ENCODE assay signal across 8 cellular contexts in genomic region chr1:37556712-37557196, GRCh38. TPM values are rescaled to one million over a fixed set of nuclear protein-coding genes. Genes with fewer than 3 reads are reported as not detected.
DNase-seq lines count a peak whose midpoint lies in the region; ATAC-seq, FAIRE-seq and TF ChIP-seq lines count a peak whose summit lies in the region.

TSS of gene DNALI1 (plus strand) at chr1:37556940. CDS start at chr1:37556995, 55 bp downstream.

- 40 to 59% methylated on average over 16 to 31 of the region's 31 CpGs for WGBS in endodermal cell (ENCODE audit: insufficient coverage in 1 of 2, insufficient read length in 1 of 2), 2 experiments
- 49% methylated on average over 26 of the region's 31 CpGs for WGBS in HepG2 (ENCODE audit: low lambda C conversion rate)

- H3K27ac Mint-ChIP-seq in CD14-positive monocyte (peak within 1 kb of the TSS in 3 of 7 donors; percentile 12 to 34 (median 13)), endodermal cell (peak within 1 kb of the TSS; percentile 92)

- in situ Hi-C loops in HepG2 (cut with HindIII; ENCODE audit: extremely low pct_ligation_motif_present, low pct_unique_long_range_greater_than_20kb), result no loop called here

- TF ChIP-seq CTCF in CD14-positive monocyte (IDR thresholded peaks at IDR 0.05) (no peak), endodermal cell (conservative IDR thresholded peaks at IDR 0.05) (no peak), HepG2 (CRISPR knock-in tag; IDR thresholded peaks at IDR 0.05) (no peak)

- peaks cover 0 to 7% (median 0%) of the 10 kb centered on the region in 7 donors for H3K9me3 Mint-ChIP-seq in CD14-positive monocyte
- peaks cover 4% of the 10 kb centered on the region for H3K9me3 Mint-ChIP-seq in endodermal cell

- DNase-seq in CD14-positive monocyte (ENCODE audit: low spot score) (no peak), HUDEP-2 (lab: John Stamatoyannopoulos, UW; ENCODE audit: unreplicated experiment in 76 of 76) (peak in 59 of 76 experiments; percentile 2 to 73 (median 33)), SJCRH30 (peak; percentile 95 to 96), endodermal cell (peak; percentile 98), HepG2 (ENCODE audit: low spot score) (peak; percentile 44), NCI-H2107 (lab: John Stamatoyannopoulos, UW) (no peak), MV-4-11 (lab: John Stamatoyannopoulos, UW) (no peak)

- H3K9ac ChIP-seq in endodermal cell (ENCODE audit: extremely low read depth, low read length, poor library complexity, severe bottlenecking), result peak within 1 kb of the TSS; percentile 31
- H3K9ac ChIP-seq in HepG2 (ENCODE audit: insufficient read depth, low read depth, low read length), result peak within 1 kb of the TSS; percentile 33
- H3K9ac ChIP-seq in stomach smooth muscle (ENCODE audit: low read length in 2 of 2), result peak within 1 kb of the TSS in 1 of 2 donors; percentile 64

- H2AFZ ChIP-seq in HepG2 (ENCODE audit: low read length), result peak within 1 kb of the TSS; percentile 33

- H3K4me3 ChIP-seq in SJCRH30 (peak within 1 kb of the TSS; percentile 57), endodermal cell (ENCODE audit: low read length) (peak within 1 kb of the TSS; percentile 78), HepG2 (replicated peaks in 1 of 3; ENCODE audit: insufficient read depth in 1 of 3, low read depth in 2 of 3, low read length in 3 of 3) (peak within 1 kb of the TSS in 2 of 3 experiments; percentile 31 to 43; a peak in 4 of 6 replicates), stomach smooth muscle (ENCODE audit: low read length in 2 of 2) (peak within 1 kb of the TSS; percentile 38 to 74)

- H3K27me3 Mint-ChIP-seq in CD14-positive monocyte (ENCODE audit: low read depth in 3 of 3) (no peaks in the 10 kb centered on the region), endodermal cell (ENCODE audit: insufficient read depth) (peaks cover 1% of the 10 kb centered on the region)

- CTCF ChIA-PET in HepG2 (lab: Yijun Ruan, JAX; ENCODE audit: low intra/inter-chr PET ratio, low total read pairs), result no interaction called here

- H4K20me1 ChIP-seq in HepG2 (ENCODE audit: insufficient read depth, low read length), result no peaks in the 10 kb centered on the region; the same call in 1 of the 2 replicates

- H3K4me1 Mint-ChIP-seq in CD14-positive monocyte, result peaks cover 21% of the 10 kb centered on the region
- peaks cover 32% of the 10 kb centered on the region for H3K4me1 Mint-ChIP-seq in endodermal cell

- peak within 1 kb of the TSS; percentile 77 for H3K4me2 ChIP-seq in HepG2 (ENCODE audit: low read depth, low read length)

- peak within 1 kb of the TSS; percentile 45 to 72 for H3K4me3 Mint-ChIP-seq in CD14-positive monocyte
- H3K4me3 Mint-ChIP-seq in endodermal cell, result peak within 1 kb of the TSS; percentile 70

- TF ChIP-seq EP300 in HepG2 (IDR thresholded peaks at IDR 0.05; ENCODE audit: low read depth in 2 of 2, low read length in 2 of 2), result no peak
- no peak for TF ChIP-seq EP300 in HepG2 (CRISPR knock-in tag; IDR thresholded peaks at IDR 0.05; ENCODE audit: borderline replicate concordance)

- H3K79me2 ChIP-seq in HepG2 (ENCODE audit: insufficient read depth, low read length), result peaks cover 24% of the 10 kb centered on the region

- H3K4me1 ChIP-seq in SJCRH30 (peaks cover 6% of the 10 kb centered on the region), endodermal cell (ENCODE audit: control insufficient read depth, insufficient read depth, low read length) (peaks cover 8% of the 10 kb centered on the region), HepG2 (ENCODE audit: insufficient read depth, low read length) (peaks cover 60% of the 10 kb centered on the region), stomach smooth muscle (ENCODE audit: control insufficient read depth, insufficient read depth, low read length) (peaks cover 33% of the 10 kb centered on the region)

- peak; percentile 60 for ATAC-seq in HepG2

- TF ChIP-seq RAD21 in HepG2 (CRISPR knock-in tag; IDR thresholded peaks at IDR 0.05), result no peak

- 0 out of 2 replicates have a peak, but pooled peaks cover 3% of the 10 kb centered on the region for H3K36me3 ChIP-seq in SJCRH30
- peaks cover 14% of the 10 kb centered on the region for H3K36me3 ChIP-seq in endodermal cell (ENCODE audit: control insufficient read depth, insufficient read depth, low read length)
- peaks cover 0 to 9% of the 10 kb centered on the region in 2 experiments; a peak in 2 of 5 replicates for H3K36me3 ChIP-seq in HepG2 (replicated peaks in 1 of 2; ENCODE audit: control insufficient read depth in 1 of 2, insufficient read depth in 2 of 2, low read length in 2 of 2)
- peaks cover 5% of the 10 kb centered on the region in 2 donors for H3K36me3 ChIP-seq in stomach smooth muscle (ENCODE audit: control insufficient read depth in 2 of 2, insufficient read depth in 2 of 2, low read length in 2 of 2)

- no peaks in the 10 kb centered on the region for H3K27me3 ChIP-seq in SJCRH30
- no peaks in the 10 kb centered on the region for H3K27me3 ChIP-seq in endodermal cell (ENCODE audit: control insufficient read depth, insufficient read depth, low read length, poor library complexity, severe bottlenecking)
- H3K27me3 ChIP-seq in HepG2 (ENCODE audit: control insufficient read depth in 1 of 2, insufficient read depth in 2 of 2, low read length in 2 of 2), result no peaks in the 10 kb centered on the region; a peak in 1 of 5 replicates
- H3K27me3 ChIP-seq in stomach smooth muscle (ENCODE audit: control insufficient read depth in 1 of 2, insufficient read depth in 2 of 2, low read length in 2 of 2), result no peaks in the 10 kb centered on the region

- intact Hi-C loops in CD14-positive monocyte (cut with micrococcal nuclease) (loop anchor here (5.0 to 10.0 kb wide), 3 partner anchors 41 to 458 kb away; partner anchors contain the start of genes GNL2 (in 1 of the 2) and UTP11 (in 1 of the 2)), HepG2 (cut with micrococcal nuclease; ENCODE audit: unreplicated experiment) (no loop called here)

- no peak for FAIRE-seq in HepG2 (lab: Jason Lieb, UNC)

- no peak for TF ChIP-seq POLR2A in HepG2 (IDR thresholded peaks at IDR 0.05; ENCODE audit: insufficient read depth in 1 of 2, low read depth in 2 of 2, low read length in 2 of 2)

- H3K36me3 Mint-ChIP-seq in CD14-positive monocyte (peaks cover 11% of the 10 kb centered on the region in 2 donors), endodermal cell (ENCODE audit: low read depth) (peaks cover 15% of the 10 kb centered on the region)

- H3K27ac ChIP-seq in SJCRH30 (no peak within 1 kb of the TSS; the same call in 1 of the 2 replicates), endodermal cell (ENCODE audit: low read depth, low read length) (peak within 1 kb of the TSS; percentile 54), HepG2 (ENCODE audit: extremely low read length, insufficient read depth, low read length) (no peak within 1 kb of the TSS), stomach smooth muscle (ENCODE audit: low read length) (peak within 1 kb of the TSS; percentile 69)

- no TSS peak for BruUV-seq in HepG2 (replicated peaks; lab: Mats Ljungman, UMichigan)

- POLR2A ChIA-PET in HepG2 (lab: Yijun Ruan, JAX), result interaction anchor here (1.7 kb wide), 1 partner anchor 42 kb away, joined by 13 read pairs; the partner anchor contains the start of gene MEAF6

- H3K9me3 ChIP-seq in SJCRH30 (replicated peaks) (no peaks in the 10 kb centered on the region; the same call in 1 of the 2 replicates), endodermal cell (ENCODE audit: control insufficient read depth, low read length) (peaks cover 7% of the 10 kb centered on the region), HepG2 (ENCODE audit: low read length) (no peaks in the 10 kb centered on the region), stomach smooth muscle (ENCODE audit: control insufficient read depth in 2 of 2, low read length in 2 of 2) (no peaks in the 10 kb centered on the region)

TF ChIP-seq in HepG2, 621 proteins besides CTCF, POLR2A, EP300 and RAD21 (continues in another document):
- TF ChIP-seq GABPB1 (CRISPR knock-in tag; IDR thresholded peaks at IDR 0.05) (peak; percentile 19; the same call in 1 of the 2 replicates), HDAC1 (CRISPR knock-in tag; IDR thresholded peaks at IDR 0.05) (0 out of 2 replicates have a peak, but pooled peaks have one; percentile 39), ZNF296 (CRISPR knock-in tag; conservative IDR thresholded peaks at IDR 0.05) (no peak), ARNTL (CRISPR knock-in tag; IDR thresholded peaks at IDR 0.05) (no peak), FOXC1 (CRISPR knock-in tag; IDR thresholded peaks at IDR 0.05; ENCODE audit: borderline replicate concordance) (0 out of 2 replicates have a peak, but pooled peaks have one; percentile 45), ZNF317 (CRISPR knock-in tag; IDR thresholded peaks at IDR 0.05) (no peak), DMAP1 (CRISPR knock-in tag; IDR thresholded peaks at IDR 0.05) (no peak), HNRNPUL1 (IDR thresholded peaks at IDR 0.05; ENCODE audit: low read depth, low read length) (no peak), KAT7 (CRISPR knock-in tag; IDR thresholded peaks at IDR 0.05; ENCODE audit: borderline replicate concordance) (no peak)

RNA-seq across cellular contexts. Expression of gene DNALI1, which starts in this region (rescaled TPM):
- polyA plus RNA-seq in CD14-positive monocyte (not detected), HepG2 (2011; rRNA removed) (0.70 and 0.93 TPM in 2 replicates)
- total RNA-seq in SJCRH30 (2014; rRNA removed; shearing (Covaris generic)), result 10.0 and 10.1 TPM in 2 replicates
- total RNA-seq in endodermal cell (10 to 100 TPM; 31.5 to 39.5 TPM), HepG2 (2016; rRNA removed; fragmentation: Illumina TruSeq; extraction: Trizol) (0.42 and 0.52 TPM in 2 replicates)
- polyA plus RNA-seq in endodermal cell (2013, experiment 1 of 2), result 21.8 TPM
- polyA plus RNA-seq in endodermal cell (2013, experiment 2 of 2), result 16.5 TPM
- total RNA-seq in HepG2 (2016; cell fraction: cytosol; rRNA removed; fragmentation: Illumina TruSeq; extraction: Trizol; ENCODE audit: low read depth), result not detected in 2 replicates
- 0.24 and 0.62 TPM in 2 replicates for total RNA-seq in HepG2 (2016; cell fraction: insoluble cytoplasmic fraction; rRNA removed; fragmentation: Illumina TruSeq; extraction: Trizol)
- 0.14 and 0.28 TPM in 2 replicates for total RNA-seq in HepG2 (2016; cell fraction: membrane; rRNA removed; fragmentation: Illumina TruSeq; extraction: Trizol)
- total RNA-seq in HepG2 (2016; cell fraction: nucleus; rRNA removed; fragmentation: Illumina TruSeq; extraction: Trizol), result 0.47 TPM in 1 of 2 replicates, not detected in the other
- 0.31 and 0.53 TPM in 2 replicates for polyA plus RNA-seq in HepG2 (2011; cell fraction: cytosol; rRNA removed)
- 2.0 and 2.8 TPM in 2 replicates for polyA plus RNA-seq in HepG2 (2011; cell fraction: nucleus; rRNA removed)
- 1.1 and 2.8 TPM in 2 replicates for polyA plus RNA-seq in HepG2 (2012)
- polyA plus RNA-seq in HepG2 (2016; cell fraction: cytosol; fragmentation: Illumina TruSeq; extraction: Trizol; ENCODE audit: low read depth), result 0.09 and 0.32 TPM in 2 replicates
- 0.59 and 0.83 TPM in 2 replicates for polyA plus RNA-seq in HepG2 (2016; cell fraction: insoluble cytoplasmic fraction; fragmentation: Illumina TruSeq; extraction: Trizol; ENCODE audit: low read depth)
- 0.06 and 0.19 TPM in 2 replicates for polyA plus RNA-seq in HepG2 (2016; cell fraction: membrane; fragmentation: Illumina TruSeq; extraction: Trizol; ENCODE audit: low read depth)
- 0.29 and 0.63 TPM in 2 replicates for polyA plus RNA-seq in HepG2 (2016; cell fraction: nucleus; fragmentation: Illumina TruSeq; extraction: Trizol; ENCODE audit: insufficient read depth, low read depth)
- 1.0 TPM in 1 of 2 replicates, not detected in the other for polyA minus RNA-seq in HepG2 (2011; rRNA and poly(A)+ RNA removed; ENCODE audit: low replicate concordance)
- polyA minus RNA-seq in HepG2 (2011; cell fraction: cytosol; rRNA and poly(A)+ RNA removed), result not detected in 2 replicates
- 0.64 and 0.99 TPM in 2 replicates for polyA minus RNA-seq in HepG2 (2011; cell fraction: nucleus; rRNA and poly(A)+ RNA removed)

Comparison
In these comparisons a context has a peak if more than half of its experiments do, and no peak if none do; other contexts are left out.
1. DNase-seq: peak in HUDEP-2 (59 of 76), SJCRH30 (2 of 2), endodermal cell (single experiment) and HepG2 (single experiment); none in CD14-positive monocyte (single experiment), NCI-H2107 (single experiment) and MV-4-11 (single experiment).
2. H3K27ac ChIP-seq: peak in endodermal cell (single experiment) and stomach smooth muscle (single experiment); none in SJCRH30 (single experiment) and HepG2 (single experiment).
3. Peak in every context shown above with its lines, with median percentiles within 50 percentile points of each other: H3K4me3 ChIP-seq.